28 cellular contexts compared by ENCODE assay signal in genomic region chr6:113194090-113194489, GRCh38.
"Had no signal": no experiment of that assay in that cellular context is flagged by ENCODE, and none has a peak within 500 bp of the region (broad histone marks: within the 10 kb centered on the region; RNA-seq: fewer than 3 reads in every experiment).

No MANE protein-coding gene starts in this region.

- FAIRE-seq: colon, endometrium, endothelial cell of umbilical vein had no signal

- H3K9me3 ChIP-seq: colonic mucosa, esophagus squamous epithelium, gastrocnemius medialis had no signal

- H3K4me3 ChIP-seq: colonic mucosa, coronary artery, dorsolateral prefrontal cortex, esophagus muscularis mucosa, esophagus squamous epithelium, gastrocnemius medialis, gastroesophageal sphincter, heart left ventricle, heart right ventricle had no signal

- H3K9me3 Mint-ChIP-seq: dendritic cell treated with granulocyte-macrophage colony-stimulating factor and Interleukin-4, amounts not matched to agents 40 ng/mL and 50 ng/mL, for 4 days; endodermal cell had no signal

- H3K4me3 Mint-ChIP-seq: dendritic cell treated with granulocyte-macrophage colony-stimulating factor and Interleukin-4, amounts not matched to agents 40 ng/mL and 50 ng/mL, for 4 days; effector memory CD8-positive, alpha-beta T cell; endodermal cell had no signal

- H3K27me3 Mint-ChIP-seq: dendritic cell treated with granulocyte-macrophage colony-stimulating factor and Interleukin-4, amounts not matched to agents 40 ng/mL and 50 ng/mL, for 4 days; effector memory CD8-positive, alpha-beta T cell had no signal

- H3K36me3 ChIP-seq: colonic mucosa, esophagus muscularis mucosa, esophagus squamous epithelium, gastrocnemius medialis, gastroesophageal sphincter, heart left ventricle, heart right ventricle had no signal

- DNase-seq: colonic mucosa; cortex of kidney; dermis blood vessel endothelial cell; dorsolateral prefrontal cortex; effector CD4-positive, alpha-beta T cell; effector CD8-positive, alpha-beta T cell; effector memory CD4-positive, alpha-beta T cell; effector memory CD8-positive, alpha-beta T cell; endodermal cell; erythroblast; esophagus squamous epithelium; foreskin fibroblast; foreskin keratinocyte; foreskin melanocyte; gastrocnemius medialis; glutamatergic neuron; head of caudate nucleus; heart left ventricle; heart right ventricle had no signal

- H3K27ac ChIP-seq: colonic mucosa, coronary artery, dorsolateral prefrontal cortex, epithelial cell of prostate, esophagus muscularis mucosa, esophagus squamous epithelium, foreskin keratinocyte, gastrocnemius medialis, gastroesophageal sphincter, heart left ventricle, heart right ventricle had no signal

- H3K27me3 ChIP-seq: colonic mucosa, dorsolateral prefrontal cortex, esophagus muscularis mucosa, esophagus squamous epithelium, foreskin keratinocyte, gastrocnemius medialis, gastroesophageal sphincter, heart left ventricle, heart right ventricle had no signal

- ATAC-seq: effector memory CD8-positive, alpha-beta T cell; esophagus mucosa; foreskin keratinocyte; gastrocnemius medialis; gastroesophageal sphincter; heart left ventricle; heart right ventricle had no signal

- H3K4me1 ChIP-seq: colonic mucosa, esophagus muscularis mucosa, esophagus squamous epithelium, foreskin keratinocyte, gastrocnemius medialis, gastroesophageal sphincter, heart left ventricle, heart right ventricle had no signal

- H3K27ac Mint-ChIP-seq: dendritic cell treated with granulocyte-macrophage colony-stimulating factor and Interleukin-4, amounts not matched to agents 40 ng/mL and 50 ng/mL, for 4 days; effector memory CD8-positive, alpha-beta T cell; endodermal cell had no signal
